ENCODE assay signal across 8 cellular contexts in the genomic region with DNA sequence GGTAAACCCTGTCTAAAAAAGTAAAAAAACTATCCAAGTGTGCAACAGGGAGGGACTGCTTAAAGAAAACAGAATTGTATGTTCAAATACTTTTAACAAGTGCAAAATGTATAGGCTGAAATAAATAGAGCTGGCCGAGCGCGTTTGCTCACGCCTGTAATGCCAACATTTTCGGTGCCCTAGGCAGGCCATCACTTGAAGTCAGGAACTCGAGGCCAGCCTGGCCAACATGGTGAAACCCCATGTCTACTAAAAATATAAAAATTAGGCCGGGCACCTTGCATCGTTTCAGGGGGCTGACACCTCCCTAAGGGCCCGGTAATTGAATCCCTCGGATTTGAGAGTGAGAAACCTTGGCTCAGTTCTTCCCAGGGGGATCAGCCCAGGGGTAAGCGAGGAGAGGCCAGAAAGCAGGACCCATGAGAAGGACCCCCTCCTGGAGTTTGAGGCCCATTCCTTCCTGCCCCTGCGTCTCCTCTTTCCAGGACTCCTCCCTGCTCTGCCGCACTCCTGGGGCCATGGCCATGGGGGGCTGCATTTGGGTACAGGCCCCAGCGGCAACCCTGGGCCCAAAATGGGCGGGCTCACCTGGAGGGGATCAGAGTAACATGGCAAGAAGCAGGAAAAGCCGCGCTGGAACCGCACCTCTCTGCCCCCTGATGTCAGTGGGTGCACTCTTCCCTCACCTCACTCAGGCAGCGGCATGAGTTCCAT.
DNase-seq lines count a peak whose midpoint lies in the region; ATAC-seq and TF ChIP-seq lines count a peak whose summit lies in the region.

No MANE protein-coding gene starts in this region.

- H3K4me1 Mint-ChIP-seq in T-helper 1 cell treated with Interleukin-12 subunit alpha and Interleukin-12 subunit beta and Interleukin-4 antibody, amounts not matched to agents 30 μg/mL and 1 μg/mL, for 36 hours (ENCODE audit: low read depth): peaks cover 19% of the 10 kb centered on the region

- TF ChIP-seq CTCF in left lung (IDR thresholded peaks at IDR 0.05): no peak

- H3K4me3 ChIP-seq in left lung (peak overlapping the region; percentile 70 to 81), subcutaneous abdominal adipose tissue (ENCODE audit: low read depth in 1 of 5, low read length in 5 of 5) (peak overlapping the region; percentile 90 to 98 (median 97))

- H3K27ac ChIP-seq in adipose tissue (ENCODE audit: low read depth, low read length) (peak overlapping the region; percentile 90), left lung (peak overlapping the region; percentile 90 to 94), subcutaneous abdominal adipose tissue (ENCODE audit: low read depth, low read length) (peak overlapping the region; percentile 90)

- no peaks in the 10 kb centered on the region for H3K9me3 ChIP-seq in left lung
- no peaks in the 10 kb centered on the region for H3K9me3 ChIP-seq in subcutaneous abdominal adipose tissue (ENCODE audit: control insufficient read depth in 5 of 5, low read length in 5 of 5)

- H3K27me3 ChIP-seq in left lung: no peaks in the 10 kb centered on the region
- H3K27me3 ChIP-seq in subcutaneous abdominal adipose tissue (ENCODE audit: control insufficient read depth in 5 of 5, insufficient read depth in 4 of 5, low read length in 5 of 5): no peaks in the 10 kb centered on the region

- no peaks in the 10 kb centered on the region for H3K27me3 Mint-ChIP-seq in T-helper 1 cell treated with Interleukin-12 subunit alpha and Interleukin-12 subunit beta and Interleukin-4 antibody, amounts not matched to agents 30 μg/mL and 1 μg/mL, for 36 hours (ENCODE audit: low read depth)

- H3K36me3 Mint-ChIP-seq in T-helper 1 cell treated with Interleukin-12 subunit alpha and Interleukin-12 subunit beta and Interleukin-4 antibody, amounts not matched to agents 30 μg/mL and 1 μg/mL, for 36 hours (ENCODE audit: low read depth): peaks cover 4% of the 10 kb centered on the region

- intact Hi-C loops in left lung (cut with DNase I): no loop called here

- H3K9me3 Mint-ChIP-seq in T-helper 1 cell treated with Interleukin-12 subunit alpha and Interleukin-12 subunit beta and Interleukin-4 antibody, amounts not matched to agents 30 μg/mL and 1 μg/mL, for 36 hours: no peaks in the 10 kb centered on the region

- no peaks in the 10 kb centered on the region for H3K36me3 ChIP-seq in left lung
- H3K36me3 ChIP-seq in subcutaneous abdominal adipose tissue (ENCODE audit: control insufficient read depth in 5 of 5, insufficient read depth in 5 of 5, low read length in 5 of 5): no peaks in the 10 kb centered on the region

- peak overlapping the region; percentile 98 for H3K4me3 Mint-ChIP-seq in T-helper 1 cell treated with Interleukin-12 subunit alpha and Interleukin-12 subunit beta and Interleukin-4 antibody, amounts not matched to agents 30 μg/mL and 1 μg/mL, for 36 hours

- ATAC-seq in left lung (no peak), GM21528 (IDR thresholded peaks at IDR 0.05; ENCODE audit: low FRiP score, unreplicated experiment) (no peak)

- peaks cover 3 to 19% of the 10 kb centered on the region in 2 donors for H3K4me1 ChIP-seq in left lung
- peaks cover 4 to 23% (median 15%) of the 10 kb centered on the region in 5 donors for H3K4me1 ChIP-seq in subcutaneous abdominal adipose tissue (ENCODE audit: control insufficient read depth in 5 of 5, insufficient read depth in 5 of 5, low read length in 5 of 5)

- no peak for DNase-seq in T-helper 1 cell
- no peak for DNase-seq in left lung
- no peak for DNase-seq in stimulated activated CD4-positive, alpha-beta T cell treated with anti-CD3 and anti-CD28 coated beads, Interleukin-4, amount 100 ng/mL, for 24 hours
- no peak for DNase-seq in NCI-H2171 (lab: John Stamatoyannopoulos, UW)

- 43 to 71% (median 66%) methylated on average over 16 to 19 of the region's 19 CpGs for WGBS in adipose tissue, 3 donors

- H3K27ac Mint-ChIP-seq in T-helper 1 cell treated with Interleukin-12 subunit alpha and Interleukin-12 subunit beta and Interleukin-4 antibody, amounts not matched to agents 30 μg/mL and 1 μg/mL, for 36 hours: peak overlapping the region; percentile 97

- H3K9ac ChIP-seq in subcutaneous abdominal adipose tissue (ENCODE audit: low read length in 5 of 5): peak overlapping the region; percentile 30 to 96 (median 80)
